Comparison of ENCODE assay signal across 7 cellular contexts in genomic region chr2:47767880-47768609, GRCh38. TPM values are rescaled to one million over a fixed set of nuclear protein-coding genes. Genes with fewer than 3 reads are reported as not detected.
DNase-seq lines count a peak whose midpoint lies in the region; ATAC-seq and TF ChIP-seq lines count a peak whose summit lies in the region.

No MANE protein-coding gene starts in this region.

- peaks cover 0 to 4% of the 10 kb centered on the region in 2 donors for H3K36me3 Mint-ChIP-seq in activated T-cell treated with anti-CD3 and anti-CD28 coated beads, Interleukin-2, amount 50 U/mL, for 72 hours (ENCODE audit: insufficient read depth in 2 of 2)

- H3K9me2 ChIP-seq in PC-9 (ENCODE audit: insufficient read depth): no peaks in the 10 kb centered on the region

- POLR2A ChIA-PET in PC-9 (lab: Charles Lee; ENCODE audit: unreplicated experiment): interaction anchor here (0.5 to 0.7 kb wide), 2 partner anchors 78 to 278 kb away, joined by 3 to 8 read pairs; no protein-coding TSS in a partner anchor

- TF ChIP-seq CTCF in GM12872 (IDR thresholded peaks at IDR 0.05; ENCODE audit: insufficient read depth, low read depth, low read length) (peak; percentile 99), PC-9 (conservative IDR thresholded peaks at IDR 0.05) (peak; percentile 100), fibroblast of the aortic adventitia (IDR thresholded peaks at IDR 0.05; ENCODE audit: insufficient read depth, low read length) (peak; percentile 98), testis (IDR thresholded peaks at IDR 0.05) (peak; percentile 94 to 99 (median 95))

- CTCF ChIA-PET in PC-9 (lab: Charles Lee): interaction anchor here (0.5 to 1.9 kb wide), 10 partner anchors 13 to 749 kb away, joined by 3 to 21 read pairs (median 4); no protein-coding TSS in a partner anchor

- H3K4me1 Mint-ChIP-seq in activated T-cell treated with anti-CD3 and anti-CD28 coated beads, Interleukin-2, amount 50 U/mL, for 72 hours (ENCODE audit: low read depth): peaks cover 9% of the 10 kb centered on the region

- H3K4me1 ChIP-seq in PC-9 (replicated peaks; ENCODE audit: insufficient read depth) (peaks cover 4% of the 10 kb centered on the region; the same call in 1 of the 2 replicates), testis (peaks cover 5% of the 10 kb centered on the region)

- peak overlapping the region; percentile 37; the same call in 1 of the 2 replicates for H3K4me3 ChIP-seq in PC-9
- H3K4me3 ChIP-seq in fibroblast of the aortic adventitia (ENCODE audit: low read depth, low read length): peak overlapping the region; percentile 18
- no peak overlapping the region for H3K4me3 ChIP-seq in testis

- H3F3A ChIP-seq in PC-9 (ENCODE audit: insufficient read depth, low read depth): peaks cover 17% of the 10 kb centered on the region

- intact Hi-C loops in PC-9 (cut with micrococcal nuclease; ENCODE audit: unreplicated experiment) (loop anchor here (1.0 to 10.0 kb wide), 6 partner anchors 113 to 1136 kb away; no protein-coding TSS in a partner anchor), testis (cut with DNase I; ENCODE audit: low total_unique reads) (loop anchor here (10.0 kb wide), 1 partner anchor 333 kb away; no protein-coding TSS in a partner anchor)

- H3K27me3 ChIP-seq in PC-9 (ENCODE audit: insufficient read depth, low read depth) (no peaks in the 10 kb centered on the region), testis (no peaks in the 10 kb centered on the region)

- no peak overlapping the region for H3K27ac ChIP-seq in PC-9
- H3K27ac ChIP-seq in testis: no peak overlapping the region

- 22 to 30% methylated on average over 14 to 28 of the region's 28 CpGs for WGBS in testis, 2 donors

- H4K20me1 ChIP-seq in PC-9 (ENCODE audit: insufficient read depth): no peaks in the 10 kb centered on the region

- no peaks in the 10 kb centered on the region for H3K27me3 Mint-ChIP-seq in activated T-cell treated with anti-CD3 and anti-CD28 coated beads, Interleukin-2, amount 50 U/mL, for 72 hours (ENCODE audit: low read depth)

- H2AFZ ChIP-seq in PC-9: peak overlapping the region; percentile 79

- no peaks in the 10 kb centered on the region for H3K9me3 Mint-ChIP-seq in activated T-cell treated with anti-CD3 and anti-CD28 coated beads, Interleukin-2, amount 50 U/mL, for 72 hours

- no peaks in the 10 kb centered on the region for H3K79me2 ChIP-seq in PC-9 (ENCODE audit: low read depth)

- H3K27ac Mint-ChIP-seq in activated T-cell treated with anti-CD3 and anti-CD28 coated beads, Interleukin-2, amount 50 U/mL, for 72 hours: no peak overlapping the region

- DNase-seq in PC-9: peak in 1 of 2 experiments; percentile 74
- DNase-seq in activated T-cell treated with anti-CD3 and anti-CD28 coated beads, Interleukin-2, amount 50 U/mL, for 72 hours: peak; percentile 75 to 85
- peak; percentile 56 for DNase-seq in fibroblast of the aortic adventitia (ENCODE audit: low read depth)
- DNase-seq in nucleus accumbens (lab: John Stamatoyannopoulos, UW): peak in 48 of 56 donors; percentile 10 to 78 (median 54)
- DNase-seq in testis: peak; percentile 83

- ATAC-seq in HG02798 (IDR thresholded peaks at IDR 0.05; ENCODE audit: poor library complexity, unreplicated experiment): peak; percentile 85
- ATAC-seq in activated T-cell treated with anti-CD3 and anti-CD28 coated beads, Interleukin-2, amount 50 U/mL, for 72 hours (replicated peaks in 1 of 2): peak; percentile 83 to 93

- peak overlapping the region in 1 of 2 donors; percentile 37 for H3K4me3 Mint-ChIP-seq in activated T-cell treated with anti-CD3 and anti-CD28 coated beads, Interleukin-2, amount 50 U/mL, for 72 hours

- TF ChIP-seq POLR2A in testis (IDR thresholded peaks at IDR 0.05): no peak

- no peaks in the 10 kb centered on the region for H3K36me3 ChIP-seq in PC-9 (ENCODE audit: low read depth)
- no peaks in the 10 kb centered on the region for H3K36me3 ChIP-seq in testis (ENCODE audit: low read depth, missing control alignments)

- peak overlapping the region; percentile 75 for H3K4me2 ChIP-seq in PC-9

- H3K9me3 ChIP-seq in PC-9 (ENCODE audit: insufficient read depth, low read depth) (peaks cover 16% of the 10 kb centered on the region; the same call in 1 of the 2 replicates), testis (no peaks in the 10 kb centered on the region)

- BruUV-seq in PC-9 (replicated peaks; lab: Mats Ljungman, UMichigan): no TSS peak

RNA-seq across cellular contexts. Expression of gene MSH6, which starts 14.9 kb away (rescaled TPM):
- total RNA-seq in PC-9 (2021) (105 and 123 TPM in 2 replicates), fibroblast of the aortic adventitia (ENCODE audit: low replicate concordance) (82.5 and 194 TPM in 2 replicates), testis (100 to 1,000 TPM; 107 to 136 TPM)
- total RNA-seq in activated T-cell treated with anti-CD3 and anti-CD28 coated beads, Interleukin-2, amount 50 U/mL, for 72 hours: 100 to 1,000 TPM; 109 to 140 TPM
- 84.9 TPM for polyA plus RNA-seq in testis (ENCODE audit: insufficient read depth, low read depth, low replicate concordance)

Comparison
In these comparisons a context has a peak if more than half of its experiments do, and no peak if none do; other contexts are left out.
1. H3K4me3 ChIP-seq: peak in PC-9 (single experiment) and fibroblast of the aortic adventitia (single experiment); none in testis (0 of 2).
2. Peak in every context shown above with its lines, with median percentiles within 50 percentile points of each other: CTCF ChIP-seq.